Comparison of ENCODE assay signal across 29 cellular contexts in genomic region chr14:24102357-24103048, GRCh38. TPM values are rescaled to one million over a fixed set of nuclear protein-coding genes. Genes with fewer than 3 reads are reported as not detected.
"Had no signal": no experiment of that assay in that cellular context is flagged by ENCODE, and none has a peak within 500 bp of the region (broad histone marks: within the 10 kb centered on the region; RNA-seq: fewer than 3 reads in every experiment).

No MANE protein-coding gene starts in this region.

- DNase-seq: cortex of kidney; effector memory CD8-positive, alpha-beta T cell; foreskin fibroblast; gastrocnemius medialis; head of caudate nucleus; left ventricle myocardium superior; lower lobe of right lung; naive thymus-derived CD8-positive, alpha-beta T cell; nephron progenitor cell; nucleus accumbens; psoas muscle; right cardiac atrium; stimulated activated CD4-positive, alpha-beta T cell treated with anti-CD3 and anti-CD28 coated beads, Interleukin-15, amount 100 ng/mL, for 24 hours; stimulated activated CD4-positive, alpha-beta T cell treated with anti-CD3 and anti-CD28 coated beads, Interleukin-4, amount 100 ng/mL, for 1 hour; stimulated activated CD8-positive, alpha-beta memory T cell treated with anti-CD3 and anti-CD28 coated beads, Interleukin-4, amount 100 ng/mL, for 48 hours; stimulated activated naive CD4-positive, alpha-beta T cell; stimulated activated naive CD8-positive, alpha-beta T cell treated with anti-CD3 and anti-CD28 coated beads, Interleukin-15, amount 100 ng/mL, for 72 hours; transverse colon; upper lobe of right lung; uterus had no signal

- H3K4me1 ChIP-seq: gastrocnemius medialis, lower lobe of right lung, psoas muscle, transverse colon, upper lobe of right lung, uterus had no signal

- H3K9me3 ChIP-seq: gastrocnemius medialis, lower lobe of right lung, ovary, psoas muscle, suprapubic skin, transverse colon, upper lobe of right lung, uterus had no signal

- H3K27ac ChIP-seq: gastrocnemius medialis, lower lobe of right lung, ovary, psoas muscle, skin epidermis, suprapubic skin, transverse colon, upper lobe of right lung, uterus had no signal

- H3K27me3 ChIP-seq: gastrocnemius medialis, ovary, suprapubic skin, transverse colon, upper lobe of right lung, uterus had no signal

- H3K9me3 Mint-ChIP-seq: effector memory CD8-positive, alpha-beta T cell; naive thymus-derived CD8-positive, alpha-beta T cell; stimulated activated naive CD8-positive, alpha-beta T cell treated with anti-CD3 and anti-CD28 coated beads, Interleukin-15, amount 100 ng/mL, for 72 hours had no signal

- H3K27me3 Mint-ChIP-seq: effector memory CD8-positive, alpha-beta T cell; naive thymus-derived CD8-positive, alpha-beta T cell; stimulated activated naive CD8-positive, alpha-beta T cell treated with anti-CD3 and anti-CD28 coated beads, Interleukin-15, amount 100 ng/mL, for 72 hours had no signal

- ATAC-seq: effector memory CD8-positive, alpha-beta T cell; gastrocnemius medialis; left ventricle myocardium superior; lower lobe of right lung; naive thymus-derived CD8-positive, alpha-beta T cell; psoas muscle; right cardiac atrium; stimulated activated naive CD8-positive, alpha-beta T cell treated with anti-CD3 and anti-CD28 coated beads, Interleukin-15, amount 100 ng/mL, for 72 hours; upper lobe of right lung had no signal

- H3K4me3 Mint-ChIP-seq: effector memory CD8-positive, alpha-beta T cell; naive thymus-derived CD8-positive, alpha-beta T cell; nephron progenitor cell; stimulated activated naive CD8-positive, alpha-beta T cell treated with anti-CD3 and anti-CD28 coated beads, Interleukin-15, amount 100 ng/mL, for 72 hours had no signal

- H3K4me3 ChIP-seq: gastrocnemius medialis, lower lobe of right lung, ovary, psoas muscle, skin epidermis, suprapubic skin, transverse colon, upper lobe of right lung, uterus had no signal

- H3K36me3 ChIP-seq: gastrocnemius medialis, ovary, uterus had no signal

RNA-seq across cellular contexts. Expression of gene FITM1, which starts 28.0 kb away (rescaled TPM):
- polyA plus RNA-seq: keratinocyte had no signal

RNA-seq across cellular contexts. Expression of gene CPNE6, which starts 31.1 kb away (rescaled TPM):
- total RNA-seq: dermis microvascular lymphatic vessel endothelial cell; gastrocnemius medialis; glomerular endothelial cell; left ventricle myocardium superior; lower lobe of right lung; mesenteric fat pad; myocyte; naive thymus-derived CD8-positive, alpha-beta T cell; psoas muscle; renal cortical epithelial cell; suprapubic skin; upper lobe of right lung had no signal
- polyA plus RNA-seq: keratinocyte; naive thymus-derived CD8-positive, alpha-beta T cell had no signal
